Comparison of ENCODE assay signal across 19 cellular contexts in genomic region chr14:42011221-42011620, GRCh38.
DNase-seq lines count a peak whose midpoint lies in the region; ATAC-seq and TF ChIP-seq lines count a peak whose summit lies in the region.
"Had no signal": no experiment of that assay in that cellular context is flagged by ENCODE, and none has a peak within 500 bp of the region (broad histone marks: within the 10 kb centered on the region; RNA-seq: fewer than 3 reads in every experiment).

No MANE protein-coding gene starts in this region.

- peak; percentile 67 for ATAC-seq in GM21360 (IDR thresholded peaks at IDR 0.05; ENCODE audit: unreplicated experiment)
- ATAC-seq: CD8-positive, alpha-beta T cell; K562; T-helper 17 cell had no signal

- DNase-seq in GM06990 (ENCODE audit: extremely low read depth, insufficient read length), result peak; percentile 3
- DNase-seq in Karpas-422, result no peak
- no peak for DNase-seq in neural progenitor cell (ENCODE audit: low spot score)
- no peak for DNase-seq in T-helper 9 cell
- no peak for DNase-seq in activated CD4-positive, CD25-positive, alpha-beta regulatory T cell treated with anti-CD3 and anti-CD28 coated beads, Interleukin-2, amount 50 U/mL, for 72 hours
- DNase-seq in smooth muscle cell (lab: John Stamatoyannopoulos, UW; ENCODE audit: unreplicated experiment), result no peak
- DNase-seq: CD8-positive, alpha-beta T cell; DMS79 treated with DMSO at 0.1 percent for 48 hours; GDM1; GM23248; HFFc6; NCI-H1048; NCI-H2107; NCI-H345; NCI-H69; SHP77; T-helper 17 cell had no signal

- no peaks in the 10 kb centered on the region for H3K36me3 ChIP-seq in GM06990 (ENCODE audit: control insufficient read depth, insufficient read depth, low read length)
- H3K36me3 ChIP-seq in Karpas-422 (ENCODE audit: insufficient read depth, low read length), result no peaks in the 10 kb centered on the region
- H3K36me3 ChIP-seq in neural progenitor cell, result no peaks in the 10 kb centered on the region
- no peaks in the 10 kb centered on the region for H3K36me3 ChIP-seq in smooth muscle cell (ENCODE audit: low read depth)

- no peaks in the 10 kb centered on the region for H3K9me3 ChIP-seq in Karpas-422 (ENCODE audit: low read length)
- H3K9me3 ChIP-seq in neural progenitor cell (ENCODE audit: low read depth), result no peaks in the 10 kb centered on the region
- no peaks in the 10 kb centered on the region for H3K9me3 ChIP-seq in smooth muscle cell (replicated peaks; ENCODE audit: low read depth)

- no peaks in the 10 kb centered on the region for H3K9me2 ChIP-seq in Karpas-422 (replicated peaks; ENCODE audit: insufficient read depth, low read length)

- H3K27ac ChIP-seq in Karpas-422 (ENCODE audit: low read length), result no peak overlapping the region
- H3K27ac ChIP-seq in neural progenitor cell, result no peak overlapping the region
- no peak overlapping the region for H3K27ac ChIP-seq in smooth muscle cell (ENCODE audit: low read depth)
- H3K27ac ChIP-seq: GM23248 had no signal

- peak overlapping the region; percentile 94 for H2AFZ ChIP-seq in Karpas-422 (ENCODE audit: low read length)
- H2AFZ ChIP-seq in neural progenitor cell (replicated peaks), result peak overlapping the region; percentile 17
- no peak overlapping the region for H2AFZ ChIP-seq in smooth muscle cell (ENCODE audit: low read depth)
- H2AFZ ChIP-seq: GM23248 had no signal

- H3F3A ChIP-seq in neural progenitor cell (ENCODE audit: low read depth) (no peaks in the 10 kb centered on the region), smooth muscle cell (ENCODE audit: low read depth) (no peaks in the 10 kb centered on the region)

- no peak overlapping the region for H3K4me3 Mint-ChIP-seq in neural progenitor cell
- H3K4me3 Mint-ChIP-seq: CD8-positive, alpha-beta T cell; HFFc6; T-helper 17 cell had no signal

- H3K9ac ChIP-seq in Karpas-422 (ENCODE audit: low read length) (no peak overlapping the region), neural progenitor cell (no peak overlapping the region), smooth muscle cell (ENCODE audit: low read depth) (no peak overlapping the region)
- H3K9ac ChIP-seq: GM23248 had no signal

- H3K4me3 ChIP-seq in GM06990 (replicated peaks; ENCODE audit: low read depth, low read length) (no peak overlapping the region), Karpas-422 (ENCODE audit: low read length) (no peak overlapping the region), neural progenitor cell (no peak overlapping the region), smooth muscle cell (no peak overlapping the region)
- H3K4me3 ChIP-seq: GM23248, K562 had no signal

- no peaks in the 10 kb centered on the region for H3K36me3 Mint-ChIP-seq in neural progenitor cell
- H3K36me3 Mint-ChIP-seq: CD8-positive, alpha-beta T cell had no signal

- 74% methylated on average over 1 of the region's 1 CpG for WGBS in smooth muscle cell (ENCODE audit: low lambda C conversion rate)

- no peaks in the 10 kb centered on the region for H3K4me1 Mint-ChIP-seq in neural progenitor cell
- H3K4me1 Mint-ChIP-seq: T-helper 17 cell had no signal

- no peaks in the 10 kb centered on the region for H3K27me3 Mint-ChIP-seq in neural progenitor cell (ENCODE audit: insufficient read depth, low read depth)
- H3K27me3 Mint-ChIP-seq: T-helper 17 cell had no signal

- H3K4me1 ChIP-seq in Karpas-422 (ENCODE audit: low read length) (peaks cover 18% of the 10 kb centered on the region), neural progenitor cell (no peaks in the 10 kb centered on the region), smooth muscle cell (ENCODE audit: low read depth) (no peaks in the 10 kb centered on the region)

- H3K4me2 ChIP-seq in Karpas-422 (ENCODE audit: low read depth, low read length, poor library complexity, severe bottlenecking) (no peak overlapping the region), neural progenitor cell (no peak overlapping the region), smooth muscle cell (no peak overlapping the region)

- no peaks in the 10 kb centered on the region for H3K27me3 ChIP-seq in GM06990 (replicated peaks; ENCODE audit: control insufficient read depth, insufficient read depth, low read length)
- H3K27me3 ChIP-seq in Karpas-422 (ENCODE audit: low read length), result no peaks in the 10 kb centered on the region
- no peaks in the 10 kb centered on the region for H3K27me3 ChIP-seq in neural progenitor cell
- H3K27me3 ChIP-seq in smooth muscle cell (ENCODE audit: low read depth), result no peaks in the 10 kb centered on the region

- H4K20me1 ChIP-seq in Karpas-422 (ENCODE audit: insufficient read depth, low read depth, low read length), result no peaks in the 10 kb centered on the region
- H4K20me1 ChIP-seq in neural progenitor cell (ENCODE audit: low read depth), result no peaks in the 10 kb centered on the region
- no peaks in the 10 kb centered on the region for H4K20me1 ChIP-seq in smooth muscle cell (ENCODE audit: low read depth)

- H3K9me3 Mint-ChIP-seq in neural progenitor cell, result no peaks in the 10 kb centered on the region

- TF ChIP-seq CTCF in GM06990 (IDR thresholded peaks at IDR 0.05; ENCODE audit: insufficient read depth, low read length, poor library complexity, severe bottlenecking) (no peak), neural progenitor cell (IDR thresholded peaks at IDR 0.05) (no peak), smooth muscle cell (IDR thresholded peaks at IDR 0.05; ENCODE audit: borderline replicate concordance, insufficient read depth, poor library complexity, severe bottlenecking) (no peak)

- H3K27ac Mint-ChIP-seq in neural progenitor cell, result no peak overlapping the region
- H3K27ac Mint-ChIP-seq: CD8-positive, alpha-beta T cell; HFFc6; T-helper 17 cell had no signal

- H3K79me2 ChIP-seq in Karpas-422 (ENCODE audit: low read length) (no peaks in the 10 kb centered on the region), neural progenitor cell (ENCODE audit: low read depth) (no peaks in the 10 kb centered on the region), smooth muscle cell (ENCODE audit: low read depth) (no peaks in the 10 kb centered on the region)
